ENCODE assay signal across 30 cellular contexts in genomic region chr2:79122676-79123075, GRCh38. TPM values are rescaled to one million over a fixed set of nuclear protein-coding genes. Genes with fewer than 3 reads are reported as not detected.
A peak's percentile ranks its signal among the peaks of the same experiment; 100 is the strongest.
DNase-seq lines count a peak whose midpoint lies in the region; ATAC-seq, FAIRE-seq and TF ChIP-seq lines count a peak whose summit lies in the region.
"Had no signal": no experiment of that assay in that cellular context is flagged by ENCODE, and none has a peak within 500 bp of the region (broad histone marks: within the 10 kb centered on the region; RNA-seq: fewer than 3 reads in every experiment).

No MANE protein-coding gene starts in this region.

- H2BK20ac ChIP-seq in H1 (ENCODE audit: low read length), result no peak overlapping the region

- FAIRE-seq in H1 (lab: Jason Lieb, UNC) (no peak), pancreas (lab: Jason Lieb, UNC) (no peak)
- FAIRE-seq: A204.1, GM12878, GM12892, GM19239 had no signal

- 22 to 33% methylated on average over 2 of the region's 2 CpGs for WGBS in body of pancreas, 2 donors
- WGBS in H1 (ENCODE audit: extremely low coverage in 1 of 2, insufficient coverage in 1 of 2, insufficient read length in 1 of 2, insufficient replicate concordance in 2 of 2, low coverage in 1 of 2, low lambda C conversion rate in 2 of 2, missing lambda C conversion rate in 1 of 2), 2 experiments, result 85% methylated on average over 2 of the region's 2 CpGs; no CpG with 5 or more reads in 1 of the 2 experiments
- 32 to 55% methylated on average over 2 of the region's 2 CpGs for WGBS in pancreas, 2 donors

- no peak overlapping the region for H4K91ac ChIP-seq in H1 (replicated peaks; ENCODE audit: insufficient read length, low read length)

- no peak overlapping the region for H3K23ac ChIP-seq in H1 (ENCODE audit: insufficient read length)

- H2AFZ ChIP-seq in H1 (ENCODE audit: low read length) (no peak overlapping the region), MM.1S (ENCODE audit: low read length) (no peak overlapping the region)

- H3K4me2 ChIP-seq in H1 (ENCODE audit: insufficient read depth in 1 of 2, low read depth in 2 of 2, low read length in 2 of 2) (no peak overlapping the region), MM.1S (ENCODE audit: low read depth, low read length) (no peak overlapping the region)
- H3K4me2 ChIP-seq: BLaER1 had no signal

- no peak overlapping the region for H3K4ac ChIP-seq in H1 (replicated peaks; ENCODE audit: insufficient read length, low read depth, low read length)

- TF ChIP-seq RAD21 in H1 (IDR thresholded peaks at IDR 0.05 in 1 of 2, conservative IDR thresholded peaks at IDR 0.05 in 1 of 2; ENCODE audit: low read depth in 2 of 2, low read length in 2 of 2), result no peak

- H3K36me3 ChIP-seq in body of pancreas (replicated peaks in 1 of 2; ENCODE audit: insufficient read depth in 1 of 2, low read depth in 2 of 2) (peaks cover 0 to 4% of the 10 kb centered on the region in 2 donors), H1 (ENCODE audit: control insufficient read depth in 2 of 4, insufficient read depth in 4 of 4, low read length in 3 of 4) (no peaks in the 10 kb centered on the region), pancreas (peaks cover 7 to 29% (median 11%) of the 10 kb centered on the region in 3 donors), MM.1S (replicated peaks; ENCODE audit: insufficient read depth, low read length) (no peaks in the 10 kb centered on the region)
- H3K36me3 ChIP-seq: BE2C, BLaER1 had no signal

- TF ChIP-seq EP300 in H1 (IDR thresholded peaks at IDR 0.05; ENCODE audit: borderline replicate concordance in 1 of 2, low read depth in 2 of 2, low read length in 2 of 2), result no peak

- CTCF ChIA-PET in H1 (lab: Charles Lee; ENCODE audit: partially characterized antibody), result no interaction called here

- H4K5ac ChIP-seq in H1 (ENCODE audit: insufficient read length, low read depth, low read length), result no peak overlapping the region

- no peak overlapping the region for H3K18ac ChIP-seq in H1 (ENCODE audit: extremely low read depth, low read length)

- H3K27me3 ChIP-seq in body of pancreas, result no peaks in the 10 kb centered on the region
- H3K27me3 ChIP-seq in H1 (replicated peaks in 1 of 4; ENCODE audit: control insufficient read depth in 3 of 4, extremely low read depth in 1 of 4, insufficient read depth in 3 of 4, low read length in 3 of 4), result no peaks in the 10 kb centered on the region
- no peaks in the 10 kb centered on the region for H3K27me3 ChIP-seq in pancreas
- H3K27me3 ChIP-seq in MM.1S (replicated peaks; ENCODE audit: insufficient read depth, low read length), result no peaks in the 10 kb centered on the region
- H3K27me3 ChIP-seq: BE2C, BLaER1 had no signal

- no peak overlapping the region for H2BK15ac ChIP-seq in H1 (ENCODE audit: low read length)

- H3K56ac ChIP-seq in H1 (replicated peaks; ENCODE audit: insufficient read length, low read depth, low read length), result no peak overlapping the region

- no peak overlapping the region for H3K14ac ChIP-seq in H1 (ENCODE audit: insufficient read length)

- H3K9ac ChIP-seq in H1 (replicated peaks in 1 of 4; ENCODE audit: extremely low read depth in 1 of 4, low read depth in 3 of 4, low read length in 3 of 4), result no peak overlapping the region
- no peak overlapping the region for H3K9ac ChIP-seq in MM.1S (ENCODE audit: low read length)
- H3K9ac ChIP-seq: BLaER1 had no signal

- TF ChIP-seq CTCF in body of pancreas (IDR thresholded peaks at IDR 0.05) (no peak), H1 (IDR thresholded peaks at IDR 0.05; ENCODE audit: control extremely low read depth in 1 of 3, insufficient read depth in 1 of 3, low read depth in 1 of 3, low read length in 3 of 3) (no peak), pancreas (IDR thresholded peaks at IDR 0.05) (no peak), MM.1S (IDR thresholded peaks at IDR 0.05; ENCODE audit: low read length) (no peak)

- ATAC-seq in body of pancreas, result peak; percentile 1
- ATAC-seq in pancreas, result peak; percentile 1 to 18 (median 8)
- ATAC-seq: GM12878 had no signal

- H4K20me1 ChIP-seq in H1 (replicated peaks in 1 of 2; ENCODE audit: control insufficient read depth in 1 of 2, insufficient read depth in 2 of 2, low read length in 2 of 2) (no peaks in the 10 kb centered on the region), MM.1S (ENCODE audit: insufficient read depth, low read length) (no peaks in the 10 kb centered on the region)
- H4K20me1 ChIP-seq: BLaER1 had no signal

- H3K9me3 ChIP-seq in body of pancreas, result no peaks in the 10 kb centered on the region
- no peaks in the 10 kb centered on the region for H3K9me3 ChIP-seq in H1 (ENCODE audit: insufficient read depth in 2 of 2, low read depth in 1 of 2, low read length in 1 of 2)
- no peaks in the 10 kb centered on the region for H3K9me3 ChIP-seq in pancreas
- H3K9me3 ChIP-seq in MM.1S (replicated peaks; ENCODE audit: insufficient read depth, low read length), result no peaks in the 10 kb centered on the region
- H3K9me3 ChIP-seq: BE2C, BLaER1 had no signal

- H3K4me1 ChIP-seq in body of pancreas, result peaks cover 18% of the 10 kb centered on the region
- no peaks in the 10 kb centered on the region for H3K4me1 ChIP-seq in H1 (replicated peaks in 1 of 4; ENCODE audit: control insufficient read depth in 3 of 4, insufficient read depth in 4 of 4, low read length in 3 of 4)
- peaks cover 7 to 21% (median 9%) of the 10 kb centered on the region in 3 donors for H3K4me1 ChIP-seq in pancreas
- no peaks in the 10 kb centered on the region for H3K4me1 ChIP-seq in MM.1S (ENCODE audit: low read length)
- H3K4me1 ChIP-seq: BE2C, BLaER1 had no signal

- H2BK5ac ChIP-seq in H1 (ENCODE audit: low read depth, low read length), result no peak overlapping the region

- no peaks in the 10 kb centered on the region for H3K79me2 ChIP-seq in H1 (ENCODE audit: control insufficient read depth in 1 of 2, insufficient read depth in 2 of 2, low read length in 2 of 2)
- H3K79me2 ChIP-seq in MM.1S (ENCODE audit: low read length), result no peaks in the 10 kb centered on the region

- no peaks in the 10 kb centered on the region for H3K79me1 ChIP-seq in H1 (ENCODE audit: low read depth, low read length)

- peak in 1 of 3 donors; percentile 24 for TF ChIP-seq POLR2A in body of pancreas (IDR thresholded peaks at IDR 0.05)
- no peak for TF ChIP-seq POLR2A in H1 (IDR thresholded peaks at IDR 0.05; ENCODE audit: control extremely low read depth in 1 of 2, low read depth in 2 of 2, low read length in 2 of 2)

- no peaks in the 10 kb centered on the region for H3F3A ChIP-seq in MM.1S (ENCODE audit: insufficient read depth, low read length)

- no peak overlapping the region for H2AK5ac ChIP-seq in H1 (ENCODE audit: low read depth, low read length)

- POLR2A ChIA-PET in H1 (lab: Charles Lee; ENCODE audit: partially characterized antibody), result no interaction called here

- no peak overlapping the region for H2BK120ac ChIP-seq in H1 (replicated peaks; ENCODE audit: low read depth, low read length)

- DNase-seq in body of pancreas (peak; percentile 44 to 60 (median 48)), H1 (ENCODE audit: low read depth in 1 of 2, low spot score in 2 of 2) (no peak), pancreas (peak in 4 of 6 donors; percentile 45 to 72 (median 64)), MM.1S (no peak), 8988T (no peak)
- DNase-seq: ACHN; BE2C; C1 segment of cervical spinal cord; CD4-positive, alpha-beta memory T cell; CD4-positive, CD25-positive, alpha-beta regulatory T cell; CD8-positive, alpha-beta memory T cell; COR-L47; DMS 273 treated with DMSO at 0.1 percent for 48 hours; DMS153; DMS53; DMS79; DND-41; EL; GDM1 had no signal

- no peak overlapping the region for H2BK12ac ChIP-seq in H1 (ENCODE audit: low read depth, low read length)

- H3K9me2 ChIP-seq in MM.1S (replicated peaks; ENCODE audit: insufficient read depth, low read length), result no peaks in the 10 kb centered on the region

- intact Hi-C loops in body of pancreas (cut with DNase I) (no loop called here), pancreas (cut with DNase I) (loop anchor here in 1 of 3 donors (5.0 to 10.0 kb wide), 3 partner anchors 35 to 762 kb away; partner anchors contain the start of genes REG1B and REG3G)

- H4K8ac ChIP-seq in H1 (ENCODE audit: extremely low read depth, insufficient read depth, low read length), result 0 out of 2 replicates have a peak overlapping the region, but pooled peaks have one; percentile 46

- H3K27ac ChIP-seq in body of pancreas (peak overlapping the region; percentile 78 to 94 (median 88)), H1 (ENCODE audit: low read depth, low read length) (no peak overlapping the region), pancreas (peak overlapping the region; percentile 67 to 94 (median 86)), MM.1S (ENCODE audit: low read length) (no peak overlapping the region)
- H3K27ac ChIP-seq: 22Rv1, BLaER1 had no signal

- H3K4me3 ChIP-seq in body of pancreas (peak overlapping the region; percentile 30 to 64), H1 (ENCODE audit: extremely low read depth in 1 of 4, insufficient read depth in 2 of 4, low read depth in 3 of 4, low read length in 4 of 4) (no peak overlapping the region), pancreas (peak overlapping the region; percentile 28 to 60 (median 50)), MM.1S (ENCODE audit: low read length) (no peak overlapping the region)
- H3K4me3 ChIP-seq: BLaER1, GM12878 had no signal

- H3K23me2 ChIP-seq in H1 (ENCODE audit: low read depth, low read length), result no peaks in the 10 kb centered on the region

RNA-seq across cellular contexts. Expression of gene REG1A, which starts 2.4 kb away (rescaled TPM):
- total RNA-seq in body of pancreas (over 10,000 TPM; 14,523 to 48,012 TPM), pancreas (over 10,000 TPM; 22,488 to 42,835 (median 29,951) TPM)
- not detected in 2 replicates for total RNA-seq in H1 (2021; fragmentation: NEBNext Ultra II Directional; extraction: Animal tissue kit (Norgen Biotek cat#: 25700))
- polyA plus RNA-seq in H1 (2011; rRNA removed) (not detected in 2 replicates), pancreas (over 10,000 TPM; 18,817 to 70,084 TPM)
- 0.14 TPM for polyA plus RNA-seq in H1 (2011; cell fraction: cytosol; rRNA removed)
- polyA plus RNA-seq in H1 (2011; cell fraction: nucleus; rRNA removed), result 0.68 TPM
- not detected in 4 replicates for polyA plus RNA-seq in H1 (2012, experiment 1 of 2)
- polyA plus RNA-seq in H1 (2012, experiment 2 of 2), result not detected
- polyA plus RNA-seq in H1 (2013, experiment 1 of 2), result not detected
- 0.07 TPM for polyA plus RNA-seq in H1 (2013, experiment 2 of 2)
- polyA minus RNA-seq in H1 (2011; rRNA and poly(A)+ RNA removed), result not detected in 2 replicates
- polyA minus RNA-seq in H1 (2011; cell fraction: cytosol; rRNA and poly(A)+ RNA removed), result not detected
- not detected for polyA minus RNA-seq in H1 (2011; cell fraction: nucleus; rRNA and poly(A)+ RNA removed)
- total RNA-seq: A673; CD4-positive, alpha-beta memory T cell; CD4-positive, CD25-positive, alpha-beta regulatory T cell; CD8-positive, alpha-beta memory T cell; G401 had no signal
- polyA plus RNA-seq: AG04450; CD14-positive monocyte; CD4-positive, alpha-beta memory T cell; CD4-positive, CD25-positive, alpha-beta regulatory T cell; CD8-positive, alpha-beta memory T cell; GM12878 had no signal

RNA-seq across cellular contexts. Expression of gene REG1B, which starts 34.9 kb away (rescaled TPM):
- over 10,000 TPM in 1 of 2 donors, 1,000 to 10,000 TPM in 1; 4,279 to 15,911 TPM for total RNA-seq in body of pancreas
- total RNA-seq in H1 (2021; fragmentation: NEBNext Ultra II Directional; extraction: Animal tissue kit (Norgen Biotek cat#: 25700)), result not detected in 2 replicates
- not detected in 2 replicates for polyA plus RNA-seq in H1 (2011; rRNA removed)
- not detected for polyA plus RNA-seq in H1 (2011; cell fraction: cytosol; rRNA removed)
- polyA plus RNA-seq in H1 (2011; cell fraction: nucleus; rRNA removed), result not detected
- not detected in 4 replicates for polyA plus RNA-seq in H1 (2012, experiment 1 of 2)
- polyA plus RNA-seq in H1 (2012, experiment 2 of 2), result not detected
- not detected for polyA plus RNA-seq in H1 (2013, experiment 1 of 2)
- not detected for polyA plus RNA-seq in H1 (2013, experiment 2 of 2)
- not detected in 2 replicates for polyA minus RNA-seq in H1 (2011; rRNA and poly(A)+ RNA removed)
- polyA minus RNA-seq in H1 (2011; cell fraction: cytosol; rRNA and poly(A)+ RNA removed), result not detected
- polyA minus RNA-seq in H1 (2011; cell fraction: nucleus; rRNA and poly(A)+ RNA removed), result not detected
- total RNA-seq in pancreas, result over 10,000 TPM in 4 of 6 donors, 1,000 to 10,000 TPM in 2; 3,724 to 34,839 (median 13,358) TPM
- over 10,000 TPM in 1 of 2 donors, 1,000 to 10,000 TPM in 1; 6,505 to 20,052 TPM for polyA plus RNA-seq in pancreas
- total RNA-seq: A673; CD4-positive, alpha-beta memory T cell; CD4-positive, CD25-positive, alpha-beta regulatory T cell; CD8-positive, alpha-beta memory T cell; Daoy; G401 had no signal
- polyA plus RNA-seq: AG04450; CD14-positive monocyte; CD4-positive, alpha-beta memory T cell; CD4-positive, CD25-positive, alpha-beta regulatory T cell; CD8-positive, alpha-beta memory T cell; GM12878 had no signal

RNA-seq across cellular contexts. Expression of gene REG3A, which starts 36.9 kb away (rescaled TPM):
- total RNA-seq in body of pancreas, result 100 to 1,000 TPM; 351 to 831 TPM
- not detected in 2 replicates for total RNA-seq in H1 (2021; fragmentation: NEBNext Ultra II Directional; extraction: Animal tissue kit (Norgen Biotek cat#: 25700))
- polyA plus RNA-seq in H1 (2011; rRNA removed), result not detected in 2 replicates
- polyA plus RNA-seq in H1 (2011; cell fraction: cytosol; rRNA removed), result not detected
- not detected for polyA plus RNA-seq in H1 (2011; cell fraction: nucleus; rRNA removed)
- polyA plus RNA-seq in H1 (2012, experiment 1 of 2), result not detected in 4 replicates
- polyA plus RNA-seq in H1 (2012, experiment 2 of 2), result not detected
- not detected for polyA plus RNA-seq in H1 (2013, experiment 1 of 2)
- polyA plus RNA-seq in H1 (2013, experiment 2 of 2), result not detected
- polyA minus RNA-seq in H1 (2011; rRNA and poly(A)+ RNA removed), result not detected in 2 replicates
- polyA minus RNA-seq in H1 (2011; cell fraction: cytosol; rRNA and poly(A)+ RNA removed), result not detected
- not detected for polyA minus RNA-seq in H1 (2011; cell fraction: nucleus; rRNA and poly(A)+ RNA removed)
- total RNA-seq in pancreas, result over 10,000 TPM in 2 of 6 donors, 1,000 to 10,000 TPM in 1, 100 to 1,000 TPM in 2, 10 to 100 TPM in 1; 72.7 to 59,927 (median 1,669) TPM
- 1,000 to 10,000 TPM in 1 of 2 donors, 100 to 1,000 TPM in 1; 167 to 3,240 TPM for polyA plus RNA-seq in pancreas
- total RNA-seq: A673; CD4-positive, alpha-beta memory T cell; CD4-positive, CD25-positive, alpha-beta regulatory T cell; CD8-positive, alpha-beta memory T cell; Daoy; G401 had no signal
- polyA plus RNA-seq: AG04450; CD14-positive monocyte; CD4-positive, alpha-beta memory T cell; CD4-positive, CD25-positive, alpha-beta regulatory T cell; CD8-positive, alpha-beta memory T cell; GM12878 had no signal

Comparison
In these comparisons a context has a peak if more than half of its experiments do, and no peak if none do; other contexts are left out.
1. DNase-seq: peak in body of pancreas (4 of 4) and pancreas (4 of 6); none in H1 (0 of 2), MM.1S (single experiment) and 8988T (single experiment).
2. H3K27ac ChIP-seq: peak in body of pancreas (4 of 4) and pancreas (4 of 4); none in H1 (single experiment) and MM.1S (single experiment).
3. H3K4me3 ChIP-seq: peak in body of pancreas (2 of 2) and pancreas (4 of 4); none in H1 (0 of 4) and MM.1S (single experiment).
4. RNA of gene REG1A, which starts 2.4 kb away (total RNA-seq): 14,523 to 48,012 TPM in body of pancreas and 22,488 to 42,835 TPM in pancreas; not detected in H1; every median in the first group is over 1,000 times any median in the second.
5. RNA of gene REG1B, which starts 34.9 kb away (total RNA-seq): 4,279 to 15,911 TPM in body of pancreas and 3,724 to 34,839 TPM in pancreas; not detected in H1; every median in the first group is over 1,000 times any median in the second.
6. RNA of gene REG3A, which starts 36.9 kb away (total RNA-seq): 72.7 to 59,927 TPM in pancreas and 351 to 831 TPM in body of pancreas; not detected in H1; every median in the first group is over 10 times any median in the second.